ENCODE assay signal across 1 cellular context in the genomic region with DNA sequence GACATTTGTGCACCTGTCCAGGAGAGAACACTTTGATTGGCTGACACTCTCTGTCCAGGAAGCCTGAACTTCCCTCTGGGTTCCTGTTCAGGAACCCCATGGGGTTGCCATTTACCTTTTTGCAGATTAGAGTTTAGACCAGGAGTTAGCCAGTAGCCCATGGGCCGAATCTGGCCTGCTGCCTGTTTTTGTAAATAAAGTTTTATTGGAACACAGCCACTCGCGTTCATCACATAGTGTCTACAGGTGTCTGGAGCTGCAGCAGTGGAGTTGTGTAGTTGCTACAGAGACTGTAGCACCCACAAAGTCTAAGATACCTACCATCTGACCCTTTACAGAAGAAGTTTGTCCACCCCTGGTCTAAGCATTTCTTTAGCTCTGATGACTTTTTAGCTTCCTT.
TF ChIP-seq lines count a peak whose summit lies in the region.

No MANE protein-coding gene starts in this region.

TF ChIP-seq in HCT116, 20 proteins besides CTCF, POLR2A, EP300 and RAD21 (continued from another document):
- TF ChIP-seq, protein P1, sequence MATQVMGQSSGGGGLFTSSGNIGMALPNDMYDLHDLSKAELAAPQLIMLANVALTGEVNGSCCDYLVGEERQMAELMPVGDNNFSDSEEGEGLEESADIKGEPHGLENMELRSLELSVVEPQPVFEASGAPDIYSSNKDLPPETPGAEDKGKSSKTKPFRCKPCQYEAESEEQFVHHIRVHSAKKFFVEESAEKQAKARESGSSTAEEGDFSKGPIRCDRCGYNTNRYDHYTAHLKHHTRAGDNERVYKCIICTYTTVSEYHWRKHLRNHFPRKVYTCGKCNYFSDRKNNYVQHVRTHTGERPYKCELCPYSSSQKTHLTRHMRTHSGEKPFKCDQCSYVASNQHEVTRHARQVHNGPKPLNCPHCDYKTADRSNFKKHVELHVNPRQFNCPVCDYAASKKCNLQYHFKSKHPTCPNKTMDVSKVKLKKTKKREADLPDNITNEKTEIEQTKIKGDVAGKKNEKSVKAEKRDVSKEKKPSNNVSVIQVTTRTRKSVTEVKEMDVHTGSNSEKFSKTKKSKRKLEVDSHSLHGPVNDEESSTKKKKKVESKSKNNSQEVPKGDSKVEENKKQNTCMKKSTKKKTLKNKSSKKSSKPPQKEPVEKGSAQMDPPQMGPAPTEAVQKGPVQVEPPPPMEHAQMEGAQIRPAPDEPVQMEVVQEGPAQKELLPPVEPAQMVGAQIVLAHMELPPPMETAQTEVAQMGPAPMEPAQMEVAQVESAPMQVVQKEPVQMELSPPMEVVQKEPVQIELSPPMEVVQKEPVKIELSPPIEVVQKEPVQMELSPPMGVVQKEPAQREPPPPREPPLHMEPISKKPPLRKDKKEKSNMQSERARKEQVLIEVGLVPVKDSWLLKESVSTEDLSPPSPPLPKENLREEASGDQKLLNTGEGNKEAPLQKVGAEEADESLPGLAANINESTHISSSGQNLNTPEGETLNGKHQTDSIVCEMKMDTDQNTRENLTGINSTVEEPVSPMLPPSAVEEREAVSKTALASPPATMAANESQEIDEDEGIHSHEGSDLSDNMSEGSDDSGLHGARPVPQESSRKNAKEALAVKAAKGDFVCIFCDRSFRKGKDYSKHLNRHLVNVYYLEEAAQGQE (IDR thresholded peaks at IDR 0.05; ENCODE audit: low read depth), result no peak
- TF ChIP-seq JUND (IDR thresholded peaks at IDR 0.05) (no peak), EZH2phosphoT487 (IDR thresholded peaks at IDR 0.05; ENCODE audit: borderline replicate concordance) (no peak), ZNF274 (IDR thresholded peaks at IDR 0.05; ENCODE audit: low read depth, low read length) (no peak), TCF7L2 (IDR thresholded peaks at IDR 0.05; ENCODE audit: borderline replicate concordance, extremely low read depth, insufficient read depth, insufficient read length) (no peak), SRF (IDR thresholded peaks at IDR 0.05; ENCODE audit: low read depth) (no peak)
- TF ChIP-seq, protein P2, sequence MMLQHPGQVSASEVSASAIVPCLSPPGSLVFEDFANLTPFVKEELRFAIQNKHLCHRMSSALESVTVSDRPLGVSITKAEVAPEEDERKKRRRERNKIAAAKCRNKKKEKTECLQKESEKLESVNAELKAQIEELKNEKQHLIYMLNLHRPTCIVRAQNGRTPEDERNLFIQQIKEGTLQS (IDR thresholded peaks at IDR 0.05), result no peak
